19 cellular contexts compared by ENCODE assay signal in genomic region chr19:5792224-5792623, GRCh38. TPM values are rescaled to one million over a fixed set of nuclear protein-coding genes. Genes with fewer than 3 reads are reported as not detected.
DNase-seq lines count a peak whose midpoint lies in the region; ATAC-seq and TF ChIP-seq lines count a peak whose summit lies in the region.
"Had no signal": no experiment of that assay in that cellular context is flagged by ENCODE, and none has a peak within 500 bp of the region (broad histone marks: within the 10 kb centered on the region; RNA-seq: fewer than 3 reads in every experiment).

No MANE protein-coding gene starts in this region.

- H3K4me3 ChIP-seq in HFF-Myc (replicated peaks; ENCODE audit: low read depth, low read length) (no peak overlapping the region), fibroblast of villous mesenchyme (ENCODE audit: low read depth, low read length) (no peak overlapping the region)
- H3K4me3 ChIP-seq: A549, BLaER1, GM12878 had no signal

- CTCF ChIA-PET in CD4-positive, alpha-beta T cell (lab: Charles Lee): interaction anchor here (6.2 kb wide), 1 partner anchor 12 kb away, joined by 37 read pairs; the partner anchor contains the start of gene NRTN
- CTCF ChIA-PET in activated CD4-positive, alpha-beta T cell treated with anti-CD3 and anti-CD28 coated beads for 36 hours (lab: Charles Lee): interaction anchor here (0.6 to 4.3 kb wide), 5 partner anchors 12 to 625 kb away, joined by 3 to 15 read pairs (median 4); partner anchors contain the start of genes NRTN and RPL36

- H3K36me3 Mint-ChIP-seq in CD4-positive, alpha-beta T cell (ENCODE audit: low read depth): peaks cover 29% of the 10 kb centered on the region
- H3K36me3 Mint-ChIP-seq in progenitor cell of endocrine pancreas (ENCODE audit: insufficient read depth): peaks cover 12% of the 10 kb centered on the region
- peaks cover 16% of the 10 kb centered on the region for H3K36me3 Mint-ChIP-seq in activated CD4-positive, alpha-beta T cell treated with anti-CD3 and anti-CD28 coated beads for 36 hours (ENCODE audit: low read depth)

- no peaks in the 10 kb centered on the region for H3K27me3 ChIP-seq in CD4-positive, alpha-beta T cell (ENCODE audit: control insufficient read depth, insufficient read depth, low read length)
- H3K27me3 ChIP-seq: BLaER1 had no signal

- no peak overlapping the region for H3K27ac ChIP-seq in CD4-positive, alpha-beta T cell (ENCODE audit: low read depth, low read length)

- H3K9me3 Mint-ChIP-seq in CD4-positive, alpha-beta T cell: no peaks in the 10 kb centered on the region
- peaks cover 3% of the 10 kb centered on the region for H3K9me3 Mint-ChIP-seq in progenitor cell of endocrine pancreas (ENCODE audit: low read depth)
- no peaks in the 10 kb centered on the region for H3K9me3 Mint-ChIP-seq in activated CD4-positive, alpha-beta T cell treated with anti-CD3 and anti-CD28 coated beads for 36 hours (ENCODE audit: low read depth)

- ATAC-seq in CD4-positive, alpha-beta T cell (ENCODE audit: poor library complexity): no peak
- no peak for ATAC-seq in activated CD4-positive, alpha-beta T cell treated with anti-CD3 and anti-CD28 coated beads for 36 hours
- ATAC-seq: A549, GM12878 had no signal

- H3K9me3 ChIP-seq in CD4-positive, alpha-beta T cell (ENCODE audit: control insufficient read depth, low read length): no peaks in the 10 kb centered on the region
- H3K9me3 ChIP-seq: A549, BLaER1 had no signal

- DNase-seq in CD4-positive, alpha-beta T cell: no peak
- DNase-seq in HFF-Myc (ENCODE audit: extremely low read depth, low read depth) (peak; percentile 68), fibroblast of villous mesenchyme (ENCODE audit: low read depth) (peak; percentile 16), progenitor cell of endocrine pancreas (ENCODE audit: low spot score, unreplicated experiment) (no peak), HPDE6-E6E7 (ENCODE audit: extremely low spot score) (no peak)
- DNase-seq in effector CD4-positive, alpha-beta T cell: no peak
- DNase-seq in activated CD4-positive, alpha-beta T cell treated with anti-CD3 and anti-CD28 coated beads for 36 hours: no peak
- DNase-seq: AML-193, Calu3, DMS 273 treated with DMSO at 0.1 percent for 48 hours, HCEC 1CT, IMR-90 had no signal

- H3K4me1 Mint-ChIP-seq in CD4-positive, alpha-beta T cell (ENCODE audit: low read depth): peaks cover 15% of the 10 kb centered on the region
- H3K4me1 Mint-ChIP-seq in progenitor cell of endocrine pancreas (ENCODE audit: low read depth): peaks cover 6% of the 10 kb centered on the region
- H3K4me1 Mint-ChIP-seq in activated CD4-positive, alpha-beta T cell treated with anti-CD3 and anti-CD28 coated beads for 36 hours: peaks cover 13% of the 10 kb centered on the region

- TF ChIP-seq CTCF in CD4-positive, alpha-beta T cell (IDR thresholded peaks at IDR 0.05): no peak
- TF ChIP-seq CTCF in HFF-Myc (IDR thresholded peaks at IDR 0.05; ENCODE audit: low read depth, low read length, missing control alignments): no peak
- TF ChIP-seq CTCF in fibroblast of villous mesenchyme (IDR thresholded peaks at IDR 0.05; ENCODE audit: insufficient read depth, low read depth, low read length): no peak
- no peak for TF ChIP-seq CTCF in progenitor cell of endocrine pancreas (IDR thresholded peaks at IDR 0.05; ENCODE audit: unreplicated experiment)

- intact Hi-C loops in CD4-positive, alpha-beta T cell (cut with DNase I, micrococcal nuclease): loop anchor here (2.0 to 5.0 kb wide), 4 partner anchors 35 to 170 kb away; partner anchors contain the start of genes NDUFA11 (in 1 of the 2), RPL36 (in 1 of the 2), SAFB (in 1 of the 2) and SAFB2 (in 1 of the 2)
- intact Hi-C loops in activated CD4-positive, alpha-beta T cell treated with anti-CD3 and anti-CD28 coated beads for 36 hours (cut with DNase I, micrococcal nuclease): no loop called here

- H3K4me3 Mint-ChIP-seq in CD4-positive, alpha-beta T cell: no peak overlapping the region
- no peak overlapping the region for H3K4me3 Mint-ChIP-seq in progenitor cell of endocrine pancreas (ENCODE audit: low read depth)
- no peak overlapping the region for H3K4me3 Mint-ChIP-seq in activated CD4-positive, alpha-beta T cell treated with anti-CD3 and anti-CD28 coated beads for 36 hours

- H3K27ac Mint-ChIP-seq in CD4-positive, alpha-beta T cell: peak overlapping the region; percentile 30
- H3K27ac Mint-ChIP-seq in progenitor cell of endocrine pancreas: peak overlapping the region; percentile 41
- H3K27ac Mint-ChIP-seq in activated CD4-positive, alpha-beta T cell treated with anti-CD3 and anti-CD28 coated beads for 36 hours: no peak overlapping the region

- POLR2A ChIA-PET in CD4-positive, alpha-beta T cell (lab: Charles Lee): interaction anchor here (1.7 to 3.6 kb wide), 4 partner anchors 12 to 112 kb away, joined by 5 to 23 read pairs (median 16); partner anchors contain the start of genes CATSPERD, LONP1, NDUFA11 and RPL36
- POLR2A ChIA-PET in activated CD4-positive, alpha-beta T cell treated with anti-CD3 and anti-CD28 coated beads for 36 hours (lab: Charles Lee): interaction anchor here (0.7 kb wide), 1 partner anchor 73 kb away, joined by 3 read pairs; no protein-coding TSS in a partner anchor

- H3K27me3 Mint-ChIP-seq in CD4-positive, alpha-beta T cell: no peaks in the 10 kb centered on the region
- peaks cover 3% of the 10 kb centered on the region for H3K27me3 Mint-ChIP-seq in progenitor cell of endocrine pancreas
- no peaks in the 10 kb centered on the region for H3K27me3 Mint-ChIP-seq in activated CD4-positive, alpha-beta T cell treated with anti-CD3 and anti-CD28 coated beads for 36 hours

RNA-seq across cellular contexts. Expression of gene DUS3L, which starts 1.3 kb away (rescaled TPM):
- total RNA-seq in CD4-positive, alpha-beta T cell: 100 to 1,000 TPM; 150 to 170 TPM
- 15.8 and 19.9 TPM in 2 replicates for total RNA-seq in fibroblast of villous mesenchyme
- total RNA-seq in progenitor cell of endocrine pancreas: 42.6 and 43.1 TPM in 2 replicates
- 10 to 100 TPM; 59.4 to 63.9 TPM for total RNA-seq in activated CD4-positive, alpha-beta T cell treated with anti-CD3 and anti-CD28 coated beads for 36 hours

RNA-seq across cellular contexts. Expression of gene PRR22, which starts 7.7 kb away (rescaled TPM):
- total RNA-seq in CD4-positive, alpha-beta T cell: 1 to 10 TPM; 3.1 to 4.9 TPM
- total RNA-seq in fibroblast of villous mesenchyme (under 0.01 and 0.32 TPM in 2 replicates), progenitor cell of endocrine pancreas (5.8 and 5.9 TPM in 2 replicates)
- total RNA-seq in activated CD4-positive, alpha-beta T cell treated with anti-CD3 and anti-CD28 coated beads for 36 hours: 1 to 10 TPM; 5.3 to 5.4 TPM
- total RNA-seq: IMR-90 had no signal

RNA-seq across cellular contexts. Expression of gene NRTN, which starts 12.6 kb away (rescaled TPM):
- total RNA-seq in CD4-positive, alpha-beta T cell: 1 to 10 TPM; 1.5 to 1.6 TPM
- total RNA-seq in fibroblast of villous mesenchyme (0.32 TPM in 1 of 2 replicates, not detected in the other), progenitor cell of endocrine pancreas (1.9 and 2.1 TPM in 2 replicates)
- total RNA-seq in activated CD4-positive, alpha-beta T cell treated with anti-CD3 and anti-CD28 coated beads for 36 hours: under 1 TPM; 0.21 to 0.32 TPM
- total RNA-seq: GM12878, HT-29 had no signal

RNA-seq across cellular contexts. Expression of gene FUT6, which starts 47.3 kb away (rescaled TPM):
- total RNA-seq in CD4-positive, alpha-beta T cell: under 1 TPM in 1 of 2 experiments, not detected in 1; 0.17 TPM
- total RNA-seq in fibroblast of villous mesenchyme (not detected in 2 replicates), progenitor cell of endocrine pancreas (not detected in 2 replicates)
- not detected for total RNA-seq in activated CD4-positive, alpha-beta T cell treated with anti-CD3 and anti-CD28 coated beads for 36 hours
- total RNA-seq: Daoy, G401, GM12878, H4, HT-29, IMR-90 had no signal

RNA-seq across cellular contexts. Expression of gene FUT3, which starts 59.0 kb away (rescaled TPM):
- under 1 TPM; 0.61 to 0.85 TPM for total RNA-seq in CD4-positive, alpha-beta T cell
- total RNA-seq in fibroblast of villous mesenchyme: under 0.01 TPM in 1 of 2 replicates, not detected in the other
- not detected in 2 replicates for total RNA-seq in progenitor cell of endocrine pancreas
- not detected for total RNA-seq in activated CD4-positive, alpha-beta T cell treated with anti-CD3 and anti-CD28 coated beads for 36 hours
- total RNA-seq: Daoy, G401, H4, IMR-90 had no signal

Comparison
In these comparisons a context has a peak if more than half of its experiments do, and no peak if none do; other contexts are left out.
1. DNase-seq: peak in HFF-Myc (single experiment) and fibroblast of villous mesenchyme (single experiment); none in CD4-positive, alpha-beta T cell (0 of 10), progenitor cell of endocrine pancreas (single experiment), HPDE6-E6E7 (single experiment), effector CD4-positive, alpha-beta T cell (single experiment) and activated CD4-positive, alpha-beta T cell treated with anti-CD3 and anti-CD28 coated beads for 36 hours (single experiment).
2. intact Hi-C loops: an anchor here in CD4-positive, alpha-beta T cell (2.0 to 5.0 kb wide); none called in activated CD4-positive, alpha-beta T cell treated with anti-CD3 and anti-CD28 coated beads for 36 hours.